ENCODE assay signal across 9 cellular contexts in genomic region chr2:172698041-172698863, GRCh38. TPM values are rescaled to one million over a fixed set of nuclear protein-coding genes. Genes with fewer than 3 reads are reported as not detected.
DNase-seq lines count a peak whose midpoint lies in the region; ATAC-seq, FAIRE-seq and TF ChIP-seq lines count a peak whose summit lies in the region.
"Had no signal": no experiment of that assay in that cellular context is flagged by ENCODE, and none has a peak within 500 bp of the region (broad histone marks: within the 10 kb centered on the region; RNA-seq: fewer than 3 reads in every experiment).

No MANE protein-coding gene starts in this region.

- 78% methylated on average over 5 of the region's 5 CpGs for WGBS in right cardiac atrium

- intact Hi-C loops in right cardiac atrium (cut with DNase I), result loop anchor here in 1 of 4 donors (10.0 kb wide), 1 partner anchor 83 kb away; no protein-coding TSS in a partner anchor

- H3K9me3 ChIP-seq in right cardiac atrium (ENCODE audit: control insufficient read depth, low read length), result no peaks in the 10 kb centered on the region

- no peaks in the 10 kb centered on the region for H3K27me3 ChIP-seq in right cardiac atrium (ENCODE audit: control insufficient read depth, insufficient read depth)

- peak; percentile 11 to 13 for DNase-seq in activated CD4-positive, alpha-beta T cell treated with anti-CD3 and anti-CD28 coated beads for 4 hours
- no peak for DNase-seq in activated CD4-positive, alpha-beta T cell treated with anti-CD3 and anti-CD28 coated beads for 1 hour
- peak; percentile 82 for DNase-seq in RCC 7860 (ENCODE audit: low spot score)
- DNase-seq in fibroblast of the aortic adventitia (ENCODE audit: low read depth), result peak; percentile 71
- no peak for DNase-seq in D341Med (ENCODE audit: low spot score)
- no peak for DNase-seq in right cardiac atrium
- DNase-seq: naive B cell had no signal

- no peak overlapping the region for H3K27ac ChIP-seq in right cardiac atrium (ENCODE audit: low read length)

- no peak for TF ChIP-seq CTCF in fibroblast of the aortic adventitia (IDR thresholded peaks at IDR 0.05; ENCODE audit: insufficient read depth, low read length)

- ATAC-seq in HG02852 (IDR thresholded peaks at IDR 0.05; ENCODE audit: unreplicated experiment), result peak; percentile 81
- no peak for ATAC-seq in GM18873 (IDR thresholded peaks at IDR 0.05; ENCODE audit: low FRiP score, unreplicated experiment)
- ATAC-seq in right cardiac atrium, result no peak

- H3K4me3 ChIP-seq in fibroblast of the aortic adventitia (ENCODE audit: low read depth, low read length) (no peak overlapping the region), right cardiac atrium (ENCODE audit: low read length) (no peak overlapping the region)

- H3K4me1 ChIP-seq in right cardiac atrium (ENCODE audit: control insufficient read depth, insufficient read depth, low read length), result no peaks in the 10 kb centered on the region

- FAIRE-seq in RCC 7860 (lab: Jason Lieb, UNC), result peak; percentile 91

RNA-seq across cellular contexts. Expression of gene RAPGEF4, which starts 37.4 kb away (rescaled TPM):
- total RNA-seq in fibroblast of the aortic adventitia (ENCODE audit: low replicate concordance), result 1.3 and 54.4 TPM in 2 replicates
- 10 to 100 TPM in 1 of 4 donors, 1 to 10 TPM in 3; 7.1 to 11.3 (median 9.1) TPM for total RNA-seq in right cardiac atrium
- polyA plus RNA-seq in right cardiac atrium, result 5.9 TPM

Comparison
In these comparisons a context has a peak if more than half of its experiments do, and no peak if none do; other contexts are left out.
1. DNase-seq: peak in activated CD4-positive, alpha-beta T cell treated with anti-CD3 and anti-CD28 coated beads for 4 hours (2 of 2), RCC 7860 (single experiment) and fibroblast of the aortic adventitia (single experiment); none in activated CD4-positive, alpha-beta T cell treated with anti-CD3 and anti-CD28 coated beads for 1 hour (single experiment), D341Med (single experiment) and right cardiac atrium (0 of 3).